Comparison of ENCODE assay signal across 8 cellular contexts in the genomic region with DNA sequence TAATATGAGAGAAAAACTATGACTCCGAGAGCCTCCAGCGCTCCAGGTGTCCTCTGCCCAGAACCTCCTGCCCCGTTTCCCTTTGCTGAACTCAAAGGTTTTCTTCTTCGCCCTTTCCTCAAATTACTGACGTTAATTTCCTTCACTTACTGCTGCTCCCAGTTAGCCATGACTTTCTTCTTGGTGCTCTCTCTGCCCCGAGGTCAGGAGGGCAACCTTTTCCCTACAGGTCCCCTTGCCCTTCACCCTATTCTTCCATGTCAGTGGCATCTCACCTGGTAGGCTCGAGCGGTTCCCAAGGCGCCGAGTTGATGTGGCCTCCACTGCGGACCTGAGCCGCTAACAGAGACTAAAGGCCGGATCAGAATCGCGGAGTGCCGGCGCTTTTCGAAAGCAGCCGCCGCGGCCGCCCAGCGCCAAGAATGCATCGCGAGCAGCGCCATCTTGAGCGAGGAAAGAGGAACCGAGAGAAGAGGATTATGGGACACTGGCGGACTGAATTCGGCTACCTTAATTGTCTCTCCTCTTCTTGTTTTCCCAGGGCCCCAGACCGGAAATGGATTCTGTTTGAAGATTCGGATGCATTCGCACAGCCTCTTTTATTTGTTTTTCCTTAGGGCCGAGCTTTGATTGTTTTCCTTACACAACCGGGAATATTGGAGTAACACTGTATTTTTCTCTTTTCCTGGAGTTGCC. TPM values are rescaled to one million over a fixed set of nuclear protein-coding genes. Genes with fewer than 3 reads are reported as not detected.
DNase-seq lines count a peak whose midpoint lies in the region; ATAC-seq and TF ChIP-seq lines count a peak whose summit lies in the region.

A gene (minus strand): TSS at position 454 of the 696 bp plus-strand sequence. CDS start 11 bp downstream, at position 443.

- TF ChIP-seq CTCF in GM12864 (IDR thresholded peaks at IDR 0.05; ENCODE audit: low read depth, low read length, missing control alignments) (no peak), left ventricle myocardium inferior (IDR thresholded peaks at IDR 0.05; ENCODE audit: borderline replicate concordance) (peak; percentile 33), progenitor cell of endocrine pancreas (IDR thresholded peaks at IDR 0.05; ENCODE audit: unreplicated experiment) (peak; percentile 27), upper lobe of left lung (IDR thresholded peaks at IDR 0.05) (peak in 1 of 6 experiments; percentile 11)

- CTCF ChIA-PET in T-cell (lab: Charles Lee), result interaction anchor here in 1 of 2 donors (0.6 kb wide), 1 partner anchor 130 kb away, joined by 3 read pairs; no protein-coding TSS in a partner anchor

- no peaks in the 10 kb centered on the region for H3K27me3 Mint-ChIP-seq in T-cell
- H3K27me3 Mint-ChIP-seq in progenitor cell of endocrine pancreas, result no peaks in the 10 kb centered on the region

- WGBS in upper lobe of left lung, 2 donors, result 1 to 35% methylated on average over 14 to 35 of the region's 35 CpGs

- POLR2A ChIA-PET in T-cell (lab: Charles Lee), result no interaction called here

- H3K36me3 ChIP-seq in left ventricle myocardium inferior (no peaks in the 10 kb centered on the region), upper lobe of left lung (no peaks in the 10 kb centered on the region)

- H3K27me3 ChIP-seq in left ventricle myocardium inferior (ENCODE audit: low read depth) (no peaks in the 10 kb centered on the region), upper lobe of left lung (no peaks in the 10 kb centered on the region)

- H3K4me1 Mint-ChIP-seq in T-cell (peaks cover 31 to 63% (median 39%) of the 10 kb centered on the region in 3 donors), progenitor cell of endocrine pancreas (ENCODE audit: low read depth) (peaks cover 10% of the 10 kb centered on the region)

- H3K9me3 ChIP-seq in left ventricle myocardium inferior (replicated peaks) (no peaks in the 10 kb centered on the region), upper lobe of left lung (no peaks in the 10 kb centered on the region)

- H3K4me3 Mint-ChIP-seq in T-cell (peak within 1 kb of the TSS; percentile 85 to 100 (median 99)), progenitor cell of endocrine pancreas (ENCODE audit: low read depth) (peak within 1 kb of the TSS; percentile 89)

- peak within 1 kb of the TSS; percentile 54 for H3K4me3 ChIP-seq in GM12864 (ENCODE audit: low read depth, low read length)
- H3K4me3 ChIP-seq in left ventricle myocardium inferior, result peak within 1 kb of the TSS; percentile 77
- H3K4me3 ChIP-seq in upper lobe of left lung, result peak within 1 kb of the TSS; percentile 38 to 72 (median 56)

- no peaks in the 10 kb centered on the region for H3K9me3 Mint-ChIP-seq in T-cell
- H3K9me3 Mint-ChIP-seq in progenitor cell of endocrine pancreas (ENCODE audit: low read depth), result peaks cover 18% of the 10 kb centered on the region

- intact Hi-C loops in left ventricle myocardium inferior (cut with micrococcal nuclease), result no loop called here

- peak; percentile 93 for ATAC-seq in HG02642 (IDR thresholded peaks at IDR 0.05; ENCODE audit: poor library complexity, unreplicated experiment)
- peak; percentile 91 to 95 (median 92) for ATAC-seq in T-cell (replicated peaks in 1 of 4)
- ATAC-seq in upper lobe of left lung (ENCODE audit: low FRiP score in 2 of 2), result peak; percentile 89 to 98

- DNase-seq in GM12864 (ENCODE audit: low read depth) (peak; percentile 41), NCI-H1417 (lab: John Stamatoyannopoulos, UW) (peak; percentile 72 to 90 (median 76)), T-cell (peak; percentile 16 to 67 (median 51)), amniotic stem cell (lab: John Stamatoyannopoulos, UW) (peak; percentile 17), left ventricle myocardium inferior (peak; percentile 32), progenitor cell of endocrine pancreas (ENCODE audit: low spot score, unreplicated experiment) (peak; percentile 27), upper lobe of left lung (peak; percentile 51 to 90)

- H3K27ac ChIP-seq in left ventricle myocardium inferior (replicated peaks) (peak within 1 kb of the TSS; percentile 87), upper lobe of left lung (peak within 1 kb of the TSS; percentile 69 to 81 (median 78))

- H3K36me3 Mint-ChIP-seq in T-cell (no peaks in the 10 kb centered on the region), progenitor cell of endocrine pancreas (ENCODE audit: insufficient read depth) (no peaks in the 10 kb centered on the region)

- TF ChIP-seq EP300 in upper lobe of left lung (IDR thresholded peaks at IDR 0.05), result no peak

- H3K27ac Mint-ChIP-seq in T-cell, result peak within 1 kb of the TSS; percentile 95 to 97
- peak within 1 kb of the TSS; percentile 98 for H3K27ac Mint-ChIP-seq in progenitor cell of endocrine pancreas

- H3K4me1 ChIP-seq in left ventricle myocardium inferior (peaks cover 27% of the 10 kb centered on the region), upper lobe of left lung (peaks cover 0 to 7% (median 5%) of the 10 kb centered on the region in 4 donors)

- peak in 3 of 4 donors; percentile 20 to 52 (median 22) for TF ChIP-seq POLR2A in upper lobe of left lung (IDR thresholded peaks at IDR 0.05)

RNA-seq across cellular contexts. Expression of the gene that starts here (rescaled TPM):
- total RNA-seq in T-cell (10 to 100 TPM; 20.4 to 26.2 (median 24.6) TPM), left ventricle myocardium inferior (37.2 TPM), progenitor cell of endocrine pancreas (37.0 and 40.0 TPM in 2 replicates), upper lobe of left lung (10 to 100 TPM; 22.1 to 59.8 (median 41.5) TPM)

Comparison
In these comparisons a context has a peak if more than half of its experiments do, and no peak if none do; other contexts are left out.
1. Peak in every context shown above with its lines: DNase-seq, ATAC-seq, H3K4me3 ChIP-seq and H3K27ac ChIP-seq.
2. DNase-seq: peak in every context shown above with its lines; median percentile 76 in NCI-H1417; 70 in upper lobe of left lung; 51 in T-cell; 41 in GM12864; 32 in left ventricle myocardium inferior; 27 in progenitor cell of endocrine pancreas; 17 in amniotic stem cell.